Comparison of ENCODE assay signal across 1 cellular context in the genomic region with DNA sequence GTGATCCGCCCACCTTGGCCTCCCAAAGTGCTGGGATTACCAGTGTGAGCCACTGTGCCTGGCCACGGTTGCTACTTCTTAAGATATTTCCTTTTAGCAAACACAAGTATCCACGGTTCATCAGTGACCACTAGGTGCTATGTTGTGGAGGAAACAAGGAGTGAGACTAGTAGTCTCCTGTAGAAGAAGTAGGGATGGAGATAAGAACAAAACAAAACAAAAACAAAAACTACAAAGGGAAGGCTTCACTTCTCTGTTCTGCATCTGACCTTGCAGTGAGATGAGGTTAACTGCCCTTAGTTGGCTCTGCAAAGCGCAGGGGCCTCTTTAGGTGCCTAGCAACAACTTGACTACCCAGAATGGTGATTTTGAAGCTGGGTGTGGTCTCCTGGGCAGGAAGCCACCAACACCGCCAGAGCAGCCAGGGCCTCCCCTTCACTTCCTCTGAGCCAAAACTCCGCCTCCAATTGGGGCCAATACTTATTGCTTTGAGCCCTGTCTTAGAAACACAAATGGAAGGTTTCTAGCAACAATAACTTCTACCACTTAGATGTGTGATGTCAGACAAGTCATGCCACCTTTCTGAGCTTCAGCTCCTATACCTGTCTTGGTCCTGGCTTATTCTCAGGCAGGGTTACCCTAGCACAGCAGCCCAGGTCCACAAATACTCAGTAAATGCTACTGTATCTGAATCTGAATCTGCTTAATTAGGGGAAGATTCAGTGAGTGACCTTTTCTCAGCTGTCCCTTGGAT.
TF ChIP-seq lines count a peak whose summit lies in the region.

No MANE protein-coding gene starts in this region.

TF ChIP-seq in H1, 55 proteins besides CTCF, POLR2A, EP300 and RAD21:
- TF ChIP-seq KDM1A (IDR thresholded peaks at IDR 0.05; ENCODE audit: borderline replicate concordance, low read length) (no peak), GTF2F1 (IDR thresholded peaks at IDR 0.05; ENCODE audit: borderline replicate concordance, low read depth, low read length) (no peak), PHF8 (conservative IDR thresholded peaks at IDR 0.05; ENCODE audit: low read depth, low read length) (no peak), RFX5 (IDR thresholded peaks at IDR 0.05; ENCODE audit: borderline replicate concordance, low read depth, low read length) (no peak), JUND (IDR thresholded peaks at IDR 0.05; ENCODE audit: low read length) (no peak), TCF12 (IDR thresholded peaks at IDR 0.05; ENCODE audit: low read depth, low read length) (no peak), NANOG (IDR thresholded peaks at IDR 0.05; ENCODE audit: insufficient read depth, low read depth, low read length, poor library complexity, severe bottlenecking) (no peak), KDM5A (IDR thresholded peaks at IDR 0.05; ENCODE audit: low read length) (no peak), SP2 (IDR thresholded peaks at IDR 0.05; ENCODE audit: low read length) (no peak), RBBP5 (IDR thresholded peaks at IDR 0.05; ENCODE audit: borderline replicate concordance, low read depth, low read length) (no peak)
